ENCODE assay signal across 20 cellular contexts in genomic region chr5:175671013-175671412, GRCh38. TPM values are rescaled to one million over a fixed set of nuclear protein-coding genes. Genes with fewer than 3 reads are reported as not detected.
DNase-seq lines count a peak whose midpoint lies in the region; ATAC-seq lines count a peak whose summit lies in the region.
"Had no signal": no experiment of that assay in that cellular context is flagged by ENCODE, and none has a peak within 500 bp of the region (broad histone marks: within the 10 kb centered on the region; RNA-seq: fewer than 3 reads in every experiment).

No MANE protein-coding gene starts in this region.

- DNase-seq in Right ventricle myocardium inferior (ENCODE audit: missing footprints): no peak
- DNase-seq in cardiac septum (ENCODE audit: low spot score): no peak
- DNase-seq in SIG-M5 treated with dmso at 0.1 percent for 504 hours (lab: John Stamatoyannopoulos, UW; ENCODE audit: unreplicated experiment): peak; percentile 93
- no peak for DNase-seq in left ventricle myocardium superior
- no peak for DNase-seq in G401 (ENCODE audit: low spot score)
- DNase-seq in NCI-H2196 (lab: John Stamatoyannopoulos, UW; ENCODE audit: unreplicated experiment): no peak
- DNase-seq: activated CD4-positive, alpha-beta T cell treated with anti-CD3 and anti-CD28 coated beads for 48 hours; dermis blood vessel endothelial cell; DMS79 treated with DMSO at 0.1 percent for 48 hours; erythroblast; midbrain; NCI-H1092; NCI-H2081 treated with DMSO at 0.1 percent for 48 hours; NCI-H524; T1000 had no signal

- in situ Hi-C loops in G401 (cut with HindIII; ENCODE audit: low sequenced_read_pairs): no loop called here

- ATAC-seq in Right ventricle myocardium inferior: peak; percentile 39
- ATAC-seq in left ventricle myocardium superior: peak; percentile 36
- no peak for ATAC-seq in GM19023 (IDR thresholded peaks at IDR 0.05; ENCODE audit: unreplicated experiment)
- ATAC-seq in GM21786 (IDR thresholded peaks at IDR 0.05; ENCODE audit: unreplicated experiment): no peak
- ATAC-seq: activated naive CD4-positive, alpha-beta T cell treated with anti-CD3 and anti-CD28 coated beads, Interleukin-2, amount 50 U/mL, for 72 hours; stimulated activated memory B cell treated with anti-CD40 and anti-IgM and Interleukin-4, amounts not matched to agents 10 μg/mL and 1 μg/mL and 100 μg/mL, for 72 hours had no signal

- intact Hi-C loops in Right ventricle myocardium inferior (cut with DNase I): no loop called here
- intact Hi-C loops in cardiac septum (cut with DNase I): no loop called here
- intact Hi-C loops in left ventricle myocardium superior (cut with micrococcal nuclease): no loop called here

RNA-seq across cellular contexts. Expression of gene HRH2, which starts 13.1 kb away (rescaled TPM):
- 46.6 TPM for total RNA-seq in Right ventricle myocardium inferior
- total RNA-seq in cardiac septum: 60.1 TPM
- total RNA-seq in left ventricle myocardium superior: 58.0 TPM
- not detected in 2 replicates for total RNA-seq in G401 (2014; rRNA removed; shearing (Covaris generic))
- total RNA-seq: dermis blood vessel endothelial cell, SJSA1 had no signal

Comparison
In these comparisons a context has a peak if more than half of its experiments do, and no peak if none do; other contexts are left out.
1. ATAC-seq: peak in Right ventricle myocardium inferior (single experiment) and left ventricle myocardium superior (single experiment); none in GM19023 (single experiment) and GM21786 (single experiment).
2. RNA of gene HRH2, which starts 13.1 kb away (total RNA-seq): 60.1 TPM in cardiac septum (single experiment), 58.0 TPM in left ventricle myocardium superior (single experiment) and 46.6 TPM in Right ventricle myocardium inferior (single experiment); not detected in G401; every median in the first group is over 10 times any median in the second.